In genomic region chr9:133356391-133357091, GRCh38 we compare ENCODE assay signal across 1 cellular context.
A peak's percentile ranks its signal among the peaks of the same experiment; 100 is the strongest.
TF ChIP-seq lines count a peak whose summit lies in the region.

A gene with protein sequence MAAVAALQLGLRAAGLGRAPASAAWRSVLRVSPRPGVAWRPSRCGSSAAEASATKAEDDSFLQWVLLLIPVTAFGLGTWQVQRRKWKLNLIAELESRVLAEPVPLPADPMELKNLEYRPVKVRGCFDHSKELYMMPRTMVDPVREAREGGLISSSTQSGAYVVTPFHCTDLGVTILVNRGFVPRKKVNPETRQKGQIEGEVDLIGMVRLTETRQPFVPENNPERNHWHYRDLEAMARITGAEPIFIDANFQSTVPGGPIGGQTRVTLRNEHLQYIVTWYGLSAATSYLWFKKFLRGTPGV (minus strand): TSS chr9:133356487. CDS start chr9:133356453, 34 bp downstream.
SURF2 (plus strand) TSS chr9:133356550; CDS start chr9:133356593, 43 bp downstream.

TF ChIP-seq in GM12878, 131 proteins besides CTCF, POLR2A, EP300 and RAD21 (continued from another document):
- TF ChIP-seq, protein P1, sequence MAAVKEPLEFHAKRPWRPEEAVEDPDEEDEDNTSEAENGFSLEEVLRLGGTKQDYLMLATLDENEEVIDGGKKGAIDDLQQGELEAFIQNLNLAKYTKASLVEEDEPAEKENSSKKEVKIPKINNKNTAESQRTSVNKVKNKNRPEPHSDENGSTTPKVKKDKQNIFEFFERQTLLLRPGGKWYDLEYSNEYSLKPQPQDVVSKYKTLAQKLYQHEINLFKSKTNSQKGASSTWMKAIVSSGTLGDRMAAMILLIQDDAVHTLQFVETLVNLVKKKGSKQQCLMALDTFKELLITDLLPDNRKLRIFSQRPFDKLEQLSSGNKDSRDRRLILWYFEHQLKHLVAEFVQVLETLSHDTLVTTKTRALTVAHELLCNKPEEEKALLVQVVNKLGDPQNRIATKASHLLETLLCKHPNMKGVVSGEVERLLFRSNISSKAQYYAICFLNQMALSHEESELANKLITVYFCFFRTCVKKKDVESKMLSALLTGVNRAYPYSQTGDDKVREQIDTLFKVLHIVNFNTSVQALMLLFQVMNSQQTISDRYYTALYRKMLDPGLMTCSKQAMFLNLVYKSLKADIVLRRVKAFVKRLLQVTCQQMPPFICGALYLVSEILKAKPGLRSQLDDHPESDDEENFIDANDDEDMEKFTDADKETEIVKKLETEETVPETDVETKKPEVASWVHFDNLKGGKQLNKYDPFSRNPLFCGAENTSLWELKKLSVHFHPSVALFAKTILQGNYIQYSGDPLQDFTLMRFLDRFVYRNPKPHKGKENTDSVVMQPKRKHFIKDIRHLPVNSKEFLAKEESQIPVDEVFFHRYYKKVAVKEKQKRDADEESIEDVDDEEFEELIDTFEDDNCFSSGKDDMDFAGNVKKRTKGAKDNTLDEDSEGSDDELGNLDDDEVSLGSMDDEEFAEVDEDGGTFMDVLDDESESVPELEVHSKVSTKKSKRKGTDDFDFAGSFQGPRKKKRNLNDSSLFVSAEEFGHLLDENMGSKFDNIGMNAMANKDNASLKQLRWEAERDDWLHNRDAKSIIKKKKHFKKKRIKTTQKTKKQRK (IDR thresholded peaks at IDR 0.05; ENCODE audit: low read depth, low read length) = no peak
- TF ChIP-seq, protein P2, sequence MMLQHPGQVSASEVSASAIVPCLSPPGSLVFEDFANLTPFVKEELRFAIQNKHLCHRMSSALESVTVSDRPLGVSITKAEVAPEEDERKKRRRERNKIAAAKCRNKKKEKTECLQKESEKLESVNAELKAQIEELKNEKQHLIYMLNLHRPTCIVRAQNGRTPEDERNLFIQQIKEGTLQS (IDR thresholded peaks at IDR 0.05; ENCODE audit: borderline replicate concordance, extremely low read depth, low read depth, low read length) = no peak
- TF ChIP-seq BMI1 (IDR thresholded peaks at IDR 0.05; ENCODE audit: borderline replicate concordance) (no peak), TCF7 (IDR thresholded peaks at IDR 0.05; ENCODE audit: borderline replicate concordance) (no peak), NBN (IDR thresholded peaks at IDR 0.05) (no peak), CBFB (IDR thresholded peaks at IDR 0.05; ENCODE audit: low read depth) (no peak), ZBTB40 (IDR thresholded peaks at IDR 0.05; ENCODE audit: borderline replicate concordance) (peak; percentile 42), NR2C2 (IDR thresholded peaks at IDR 0.05; ENCODE audit: borderline replicate concordance, control insufficient read depth, insufficient read length, low read depth) (no peak), IKZF1 (conservative IDR thresholded peaks at IDR 0.05) (0 out of 2 replicates have a peak, but pooled peaks have one; percentile 35), KDM1A (IDR thresholded peaks at IDR 0.05; ENCODE audit: borderline replicate concordance) (no peak), MTA3 (IDR thresholded peaks at IDR 0.05; ENCODE audit: borderline replicate concordance, low read length) (no peak), RELA (IDR thresholded peaks at IDR 0.05; ENCODE audit: borderline replicate concordance, partially characterized antibody) (no peak), ASH2L (IDR thresholded peaks at IDR 0.05; ENCODE audit: borderline replicate concordance, low read depth) (no peak), CREB1 (IDR thresholded peaks at IDR 0.05; ENCODE audit: low read depth) (peak; percentile 72)
- TF ChIP-seq, protein P3, sequence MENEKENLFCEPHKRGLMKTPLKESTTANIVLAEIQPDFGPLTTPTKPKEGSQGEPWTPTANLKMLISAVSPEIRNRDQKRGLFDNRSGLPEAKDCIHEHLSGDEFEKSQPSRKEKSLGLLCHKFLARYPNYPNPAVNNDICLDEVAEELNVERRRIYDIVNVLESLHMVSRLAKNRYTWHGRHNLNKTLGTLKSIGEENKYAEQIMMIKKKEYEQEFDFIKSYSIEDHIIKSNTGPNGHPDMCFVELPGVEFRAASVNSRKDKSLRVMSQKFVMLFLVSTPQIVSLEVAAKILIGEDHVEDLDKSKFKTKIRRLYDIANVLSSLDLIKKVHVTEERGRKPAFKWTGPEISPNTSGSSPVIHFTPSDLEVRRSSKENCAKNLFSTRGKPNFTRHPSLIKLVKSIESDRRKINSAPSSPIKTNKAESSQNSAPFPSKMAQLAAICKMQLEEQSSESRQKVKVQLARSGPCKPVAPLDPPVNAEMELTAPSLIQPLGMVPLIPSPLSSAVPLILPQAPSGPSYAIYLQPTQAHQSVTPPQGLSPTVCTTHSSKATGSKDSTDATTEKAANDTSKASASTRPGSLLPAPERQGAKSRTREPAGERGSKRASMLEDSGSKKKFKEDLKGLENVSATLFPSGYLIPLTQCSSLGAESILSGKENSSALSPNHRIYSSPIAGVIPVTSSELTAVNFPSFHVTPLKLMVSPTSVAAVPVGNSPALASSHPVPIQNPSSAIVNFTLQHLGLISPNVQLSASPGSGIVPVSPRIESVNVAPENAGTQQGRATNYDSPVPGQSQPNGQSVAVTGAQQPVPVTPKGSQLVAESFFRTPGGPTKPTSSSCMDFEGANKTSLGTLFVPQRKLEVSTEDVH (IDR thresholded peaks at IDR 0.05; ENCODE audit: low read depth, partially characterized antibody) = no peak
- TF ChIP-seq, protein P4, sequence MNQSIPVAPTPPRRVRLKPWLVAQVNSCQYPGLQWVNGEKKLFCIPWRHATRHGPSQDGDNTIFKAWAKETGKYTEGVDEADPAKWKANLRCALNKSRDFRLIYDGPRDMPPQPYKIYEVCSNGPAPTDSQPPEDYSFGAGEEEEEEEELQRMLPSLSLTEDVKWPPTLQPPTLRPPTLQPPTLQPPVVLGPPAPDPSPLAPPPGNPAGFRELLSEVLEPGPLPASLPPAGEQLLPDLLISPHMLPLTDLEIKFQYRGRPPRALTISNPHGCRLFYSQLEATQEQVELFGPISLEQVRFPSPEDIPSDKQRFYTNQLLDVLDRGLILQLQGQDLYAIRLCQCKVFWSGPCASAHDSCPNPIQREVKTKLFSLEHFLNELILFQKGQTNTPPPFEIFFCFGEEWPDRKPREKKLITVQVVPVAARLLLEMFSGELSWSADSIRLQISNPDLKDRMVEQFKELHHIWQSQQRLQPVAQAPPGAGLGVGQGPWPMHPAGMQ (IDR thresholded peaks at IDR 0.05; ENCODE audit: borderline replicate concordance) = no peak
